Comparison of ENCODE assay signal across 11 cellular contexts in genomic region chr2:127409716-127410115, GRCh38. TPM values are rescaled to one million over a fixed set of nuclear protein-coding genes. Genes with fewer than 3 reads are reported as not detected.
DNase-seq lines count a peak whose midpoint lies in the region; ATAC-seq and TF ChIP-seq lines count a peak whose summit lies in the region.
"Not testable (repeated sequence)": the region's sequence is repeated elsewhere in the genome, so short reads cannot be mapped to it uniquely, and the experiment has no call there.
"Had no signal": no experiment of that assay in that cellular context is flagged by ENCODE, and none has a peak within 500 bp of the region (broad histone marks: within the 10 kb centered on the region; RNA-seq: fewer than 3 reads in every experiment).

No MANE protein-coding gene starts in this region.

- not testable (repeated sequence) for H3K27me3 ChIP-seq in left ventricle myocardium inferior (ENCODE audit: low read depth); upper lobe of right lung

- not testable (repeated sequence) for H3K27ac ChIP-seq in HEK293 (ENCODE audit: extremely low read depth, low read depth, low read length)
- H3K27ac ChIP-seq in left ventricle myocardium inferior (replicated peaks) (peak overlapping the region; percentile 79), upper lobe of right lung (peak overlapping the region; percentile 88)

- not testable (repeated sequence) for TF ChIP-seq CTCF in HEK293 (tag by site-specific recombination; IDR thresholded peaks at IDR 0.05); left ventricle myocardium inferior (IDR thresholded peaks at IDR 0.05; ENCODE audit: borderline replicate concordance); nephron (IDR thresholded peaks at IDR 0.05; ENCODE audit: unreplicated experiment in 3 of 3); upper lobe of right lung (IDR thresholded peaks at IDR 0.05)

- DNase-seq in activated CD8-positive, alpha-beta memory T cell treated with anti-CD3 and anti-CD28 coated beads for 24 hours, result peak; percentile 24
- not testable (repeated sequence) for DNase-seq in activated naive CD8-positive, alpha-beta T cell treated with anti-CD3 and anti-CD28 coated beads, Interleukin-2, amount 50 U/mL, for 24 hours; left ventricle myocardium inferior; upper lobe of right lung

- H3K27ac Mint-ChIP-seq in T-helper 1 cell treated with Interleukin-12 subunit alpha and Interleukin-12 subunit beta and Interleukin-4 antibody, amounts not matched to agents 30 μg/mL and 1 μg/mL, for 36 hours, result peak overlapping the region; percentile 52
- H3K27ac Mint-ChIP-seq in activated naive CD8-positive, alpha-beta T cell treated with anti-CD3 and anti-CD28 coated beads, Interleukin-2, amount 50 U/mL, for 24 hours, result peak overlapping the region; percentile 79
- peak overlapping the region; percentile 62 to 90 (median 74) for H3K27ac Mint-ChIP-seq in nephron
- H3K27ac Mint-ChIP-seq in stimulated activated memory B cell treated with anti-CD40 and anti-IgM and Interleukin-4, amounts not matched to agents 10 μg/mL and 1 μg/mL and 100 μg/mL, for 72 hours, result peak overlapping the region; percentile 86

- not testable (repeated sequence) for H3K4me3 ChIP-seq in HEK293 (ENCODE audit: low read depth, low read length); left ventricle myocardium inferior; upper lobe of right lung

- intact Hi-C loops in left ventricle myocardium inferior (cut with micrococcal nuclease); upper lobe of right lung (cut with DNase I): not testable (repeated sequence)

- not testable (repeated sequence) for H3K9me3 Mint-ChIP-seq in T-helper 1 cell treated with Interleukin-12 subunit alpha and Interleukin-12 subunit beta and Interleukin-4 antibody, amounts not matched to agents 30 μg/mL and 1 μg/mL, for 36 hours; activated naive CD8-positive, alpha-beta T cell treated with anti-CD3 and anti-CD28 coated beads, Interleukin-2, amount 50 U/mL, for 24 hours; nephron; stimulated activated memory B cell treated with anti-CD40 and anti-IgM and Interleukin-4, amounts not matched to agents 10 μg/mL and 1 μg/mL and 100 μg/mL, for 72 hours

- not testable (repeated sequence) for H3K4me1 ChIP-seq in HEK293 (ENCODE audit: control insufficient read depth, insufficient read depth, low read length)
- H3K4me1 ChIP-seq in left ventricle myocardium inferior, result peaks cover 56% of the 10 kb centered on the region
- H3K4me1 ChIP-seq in upper lobe of right lung, result peaks cover 49% of the 10 kb centered on the region

- ATAC-seq in activated naive CD8-positive, alpha-beta T cell treated with anti-CD3 and anti-CD28 coated beads, Interleukin-2, amount 50 U/mL, for 24 hours; stimulated activated memory B cell treated with anti-CD40 and anti-IgM and Interleukin-4, amounts not matched to agents 10 μg/mL and 1 μg/mL and 100 μg/mL, for 72 hours; upper lobe of right lung: not testable (repeated sequence)

- H3K36me3 ChIP-seq in HEK293 (ENCODE audit: control insufficient read depth in 2 of 2, insufficient read depth in 1 of 2, low read length in 2 of 2); left ventricle myocardium inferior; upper lobe of right lung: not testable (repeated sequence)

- CTCF ChIA-PET in HEK293 (lab: Yijun Ruan, JAX), result interaction anchor here (0.8 kb wide), 1 partner anchor 10 kb away, joined by 3 read pairs; no protein-coding TSS in a partner anchor

- H3K36me3 Mint-ChIP-seq in T-helper 1 cell treated with Interleukin-12 subunit alpha and Interleukin-12 subunit beta and Interleukin-4 antibody, amounts not matched to agents 30 μg/mL and 1 μg/mL, for 36 hours (ENCODE audit: low read depth); activated naive CD8-positive, alpha-beta T cell treated with anti-CD3 and anti-CD28 coated beads, Interleukin-2, amount 50 U/mL, for 24 hours (ENCODE audit: low read depth); nephron (ENCODE audit: low read depth); stimulated activated memory B cell treated with anti-CD40 and anti-IgM and Interleukin-4, amounts not matched to agents 10 μg/mL and 1 μg/mL and 100 μg/mL, for 72 hours: not testable (repeated sequence)

- H3K27me3 Mint-ChIP-seq in T-helper 1 cell treated with Interleukin-12 subunit alpha and Interleukin-12 subunit beta and Interleukin-4 antibody, amounts not matched to agents 30 μg/mL and 1 μg/mL, for 36 hours (ENCODE audit: low read depth), result peaks cover 12% of the 10 kb centered on the region
- not testable (repeated sequence) for H3K27me3 Mint-ChIP-seq in activated naive CD8-positive, alpha-beta T cell treated with anti-CD3 and anti-CD28 coated beads, Interleukin-2, amount 50 U/mL, for 24 hours; nephron (ENCODE audit: low read depth); stimulated activated memory B cell treated with anti-CD40 and anti-IgM and Interleukin-4, amounts not matched to agents 10 μg/mL and 1 μg/mL and 100 μg/mL, for 72 hours

- H3K4me1 Mint-ChIP-seq in T-helper 1 cell treated with Interleukin-12 subunit alpha and Interleukin-12 subunit beta and Interleukin-4 antibody, amounts not matched to agents 30 μg/mL and 1 μg/mL, for 36 hours (ENCODE audit: low read depth), result peaks cover 21% of the 10 kb centered on the region
- peaks cover 48% of the 10 kb centered on the region for H3K4me1 Mint-ChIP-seq in activated naive CD8-positive, alpha-beta T cell treated with anti-CD3 and anti-CD28 coated beads, Interleukin-2, amount 50 U/mL, for 24 hours
- peaks cover 50% of the 10 kb centered on the region for H3K4me1 Mint-ChIP-seq in nephron
- H3K4me1 Mint-ChIP-seq in stimulated activated memory B cell treated with anti-CD40 and anti-IgM and Interleukin-4, amounts not matched to agents 10 μg/mL and 1 μg/mL and 100 μg/mL, for 72 hours, result peaks cover 48% of the 10 kb centered on the region

- H3K4me3 Mint-ChIP-seq in T-helper 1 cell treated with Interleukin-12 subunit alpha and Interleukin-12 subunit beta and Interleukin-4 antibody, amounts not matched to agents 30 μg/mL and 1 μg/mL, for 36 hours; stimulated activated memory B cell treated with anti-CD40 and anti-IgM and Interleukin-4, amounts not matched to agents 10 μg/mL and 1 μg/mL and 100 μg/mL, for 72 hours: not testable (repeated sequence)
- peak overlapping the region; percentile 21 for H3K4me3 Mint-ChIP-seq in activated naive CD8-positive, alpha-beta T cell treated with anti-CD3 and anti-CD28 coated beads, Interleukin-2, amount 50 U/mL, for 24 hours
- peak overlapping the region in 2 of 3 experiments; percentile 54 for H3K4me3 Mint-ChIP-seq in nephron

- H3K9me3 ChIP-seq in HEK293 (ENCODE audit: control insufficient read depth, insufficient read depth, low read depth, low read length); left ventricle myocardium inferior (replicated peaks); upper lobe of right lung: not testable (repeated sequence)

- POLR2A ChIA-PET in HEK293 (lab: Yijun Ruan, JAX), result interaction anchor here (0.7 kb wide), 1 partner anchor 32 kb away, joined by 4 read pairs; no protein-coding TSS in a partner anchor

TF ChIP-seq in HEK293, 187 proteins besides CTCF, POLR2A, EP300 and RAD21:
- TF ChIP-seq SCRT2 (tag by site-specific recombination; IDR thresholded peaks at IDR 0.05), result 0 out of 2 replicates have a peak, but pooled peaks have one; percentile 9

RNA-seq across cellular contexts. Expression of gene PROC, which starts 8.5 kb away (rescaled TPM):
- total RNA-seq in left ventricle myocardium inferior (not detected), upper lobe of right lung (not detected)
- total RNA-seq: A673, GM12878, LHCN-M2 had no signal

RNA-seq across cellular contexts. Expression of gene MAP3K2, which starts 21.9 kb away (rescaled TPM):
- total RNA-seq in left ventricle myocardium inferior, result 22.2 TPM
- total RNA-seq in upper lobe of right lung, result 71.5 TPM
